ENCODE assay signal across 12 cellular contexts in the genomic region with DNA sequence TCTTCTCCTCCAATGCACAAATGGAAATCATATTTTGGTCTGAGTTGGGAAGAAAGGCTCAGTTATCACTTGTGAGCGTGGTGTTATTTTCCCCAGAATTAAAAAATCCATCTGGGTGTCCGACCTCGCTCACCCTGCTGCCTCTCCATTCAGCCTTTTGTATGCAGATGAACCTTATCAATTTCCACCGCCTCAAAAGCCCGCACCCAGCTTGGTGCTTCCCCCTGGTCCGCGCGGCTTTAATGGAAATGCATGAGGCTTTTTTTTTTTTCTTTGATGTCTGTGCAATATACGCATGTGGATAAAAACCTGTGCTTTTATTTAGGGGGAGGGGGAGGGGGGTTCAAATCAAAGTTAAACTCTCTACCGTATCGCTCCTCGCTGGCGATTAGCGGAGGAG.
DNase-seq lines count a peak whose midpoint lies in the region; ATAC-seq and TF ChIP-seq lines count a peak whose summit lies in the region.
"Had no signal": no experiment of that assay in that cellular context is flagged by ENCODE, and none has a peak within 500 bp of the region (broad histone marks: within the 10 kb centered on the region; RNA-seq: fewer than 3 reads in every experiment).

No MANE protein-coding gene starts in this region.

- H3K4me3 ChIP-seq in iPS-18a (ENCODE audit: low read length), result peak overlapping the region; percentile 41
- peak overlapping the region; percentile 2 for H3K4me3 ChIP-seq in neural progenitor cell
- H3K4me3 ChIP-seq: BLaER1 had no signal

- H3K4me3 Mint-ChIP-seq in WTC11 (peak overlapping the region; percentile 37), neural progenitor cell (no peak overlapping the region)
- no peak overlapping the region for H3K4me3 Mint-ChIP-seq in activated CD4-positive, alpha-beta T cell treated with anti-CD3 and anti-CD28 coated beads, Interleukin-2, amount 10 ng/mL, durations not matched to agents 7 days and 5 days
- H3K4me3 Mint-ChIP-seq: CD8-positive, alpha-beta memory T cell had no signal

- no peak for TF ChIP-seq CTCF in WTC11 (IDR thresholded peaks at IDR 0.05)
- TF ChIP-seq CTCF in neural progenitor cell (IDR thresholded peaks at IDR 0.05), result no peak

- peaks cover 49% of the 10 kb centered on the region for H3K4me1 Mint-ChIP-seq in WTC11
- H3K4me1 Mint-ChIP-seq in neural progenitor cell, result peaks cover 12% of the 10 kb centered on the region
- no peaks in the 10 kb centered on the region for H3K4me1 Mint-ChIP-seq in activated CD4-positive, alpha-beta T cell treated with anti-CD3 and anti-CD28 coated beads, Interleukin-2, amount 10 ng/mL, durations not matched to agents 7 days and 5 days
- H3K4me1 Mint-ChIP-seq: CD8-positive, alpha-beta memory T cell had no signal

- H3K36me3 ChIP-seq in iPS-18a (ENCODE audit: control insufficient read depth, low read depth, low read length) (no peaks in the 10 kb centered on the region), neural progenitor cell (no peaks in the 10 kb centered on the region)
- H3K36me3 ChIP-seq: BLaER1 had no signal

- H3K4me1 ChIP-seq in iPS-18a (ENCODE audit: control insufficient read depth, low read depth, low read length) (peaks cover 28% of the 10 kb centered on the region), neural progenitor cell (peaks cover 38% of the 10 kb centered on the region)
- H3K4me1 ChIP-seq: Caco-2 had no signal

- H2AFZ ChIP-seq in neural progenitor cell (replicated peaks), result peak overlapping the region; percentile 57

- no peak overlapping the region for H3K9ac ChIP-seq in iPS-18a (ENCODE audit: low read length)
- H3K9ac ChIP-seq in neural progenitor cell, result no peak overlapping the region
- H3K9ac ChIP-seq: BLaER1 had no signal

- H3K36me3 Mint-ChIP-seq in WTC11 (no peaks in the 10 kb centered on the region), neural progenitor cell (no peaks in the 10 kb centered on the region)
- H3K36me3 Mint-ChIP-seq in activated CD4-positive, alpha-beta T cell treated with anti-CD3 and anti-CD28 coated beads, Interleukin-2, amount 10 ng/mL, durations not matched to agents 7 days and 5 days (ENCODE audit: low read depth), result no peaks in the 10 kb centered on the region
- H3K36me3 Mint-ChIP-seq: CD8-positive, alpha-beta memory T cell had no signal

- POLR2A ChIA-PET in WTC11 (lab: Charles Lee), result no interaction called here
- POLR2A ChIA-PET in activated CD4-positive, alpha-beta T cell treated with anti-CD3 and anti-CD28 coated beads, Interleukin-2, amount 10 ng/mL, durations not matched to agents 7 days and 5 days (lab: Charles Lee), result no interaction called here

- ATAC-seq in WTC11, result no peak
- ATAC-seq in HG03460 (IDR thresholded peaks at IDR 0.05; ENCODE audit: unreplicated experiment), result no peak
- no peak for ATAC-seq in HG03571 (IDR thresholded peaks at IDR 0.05; ENCODE audit: unreplicated experiment)

- H3K27ac Mint-ChIP-seq in WTC11, result no peak overlapping the region
- no peak overlapping the region for H3K27ac Mint-ChIP-seq in neural progenitor cell
- no peak overlapping the region for H3K27ac Mint-ChIP-seq in activated CD4-positive, alpha-beta T cell treated with anti-CD3 and anti-CD28 coated beads, Interleukin-2, amount 10 ng/mL, durations not matched to agents 7 days and 5 days

- H3K27me3 Mint-ChIP-seq in WTC11 (ENCODE audit: low read depth) (peaks cover 5% of the 10 kb centered on the region), neural progenitor cell (ENCODE audit: insufficient read depth, low read depth) (peaks cover 3% of the 10 kb centered on the region)
- H3K27me3 Mint-ChIP-seq in activated CD4-positive, alpha-beta T cell treated with anti-CD3 and anti-CD28 coated beads, Interleukin-2, amount 10 ng/mL, durations not matched to agents 7 days and 5 days, result peaks cover 13% of the 10 kb centered on the region

- CTCF ChIA-PET in WTC11 (lab: Charles Lee), result interaction anchor here (1.2 to 1.6 kb wide), 2 partner anchors 30 to 51 kb away, joined by 3 to 5 read pairs; no protein-coding TSS in a partner anchor
- CTCF ChIA-PET in activated CD4-positive, alpha-beta T cell treated with anti-CD3 and anti-CD28 coated beads, Interleukin-2, amount 10 ng/mL, durations not matched to agents 7 days and 5 days (lab: Charles Lee), result no interaction called here

- DNase-seq in ELF-1 (ENCODE audit: low read depth, low spot score) (peak; percentile 19), WTC11 (ENCODE audit: low spot score) (no peak), neural progenitor cell (ENCODE audit: low spot score) (no peak), T1000 (lab: John Stamatoyannopoulos, UW) (no peak)
- no peak for DNase-seq in activated CD4-positive, alpha-beta T cell treated with anti-CD3 and anti-CD28 coated beads, Interleukin-2, amount 10 ng/mL, durations not matched to agents 7 days and 5 days
- DNase-seq: Caco-2; CD8-positive, alpha-beta memory T cell had no signal

- H3K4me2 ChIP-seq in neural progenitor cell, result peak overlapping the region; percentile 61
- H3K4me2 ChIP-seq: BLaER1 had no signal

- H3K79me2 ChIP-seq in neural progenitor cell (ENCODE audit: low read depth), result no peaks in the 10 kb centered on the region

- H4K20me1 ChIP-seq in neural progenitor cell (ENCODE audit: low read depth), result no peaks in the 10 kb centered on the region
- H4K20me1 ChIP-seq: BLaER1 had no signal

- peaks cover 31% of the 10 kb centered on the region for H3K27me3 ChIP-seq in iPS-18a (ENCODE audit: control insufficient read depth, insufficient read depth, low read length)
- peaks cover 2% of the 10 kb centered on the region for H3K27me3 ChIP-seq in neural progenitor cell
- H3K27me3 ChIP-seq: BLaER1 had no signal

- H3F3A ChIP-seq in neural progenitor cell (ENCODE audit: low read depth), result peaks cover 25% of the 10 kb centered on the region

- H3K9me3 Mint-ChIP-seq in WTC11 (no peaks in the 10 kb centered on the region), neural progenitor cell (peaks cover 5% of the 10 kb centered on the region)
- peaks cover 2% of the 10 kb centered on the region for H3K9me3 Mint-ChIP-seq in activated CD4-positive, alpha-beta T cell treated with anti-CD3 and anti-CD28 coated beads, Interleukin-2, amount 10 ng/mL, durations not matched to agents 7 days and 5 days

- H3K27ac ChIP-seq in iPS-18a (ENCODE audit: low read length), result no peak overlapping the region
- H3K27ac ChIP-seq in neural progenitor cell, result no peak overlapping the region
- H3K27ac ChIP-seq: 22Rv1, BLaER1 had no signal

- H3K9me3 ChIP-seq in iPS-18a (ENCODE audit: control insufficient read depth, low read depth, low read length), result no peaks in the 10 kb centered on the region
- H3K9me3 ChIP-seq in neural progenitor cell (ENCODE audit: low read depth), result no peaks in the 10 kb centered on the region
- H3K9me3 ChIP-seq: BLaER1, Caco-2 had no signal

TF ChIP-seq in WTC11, 78 proteins besides CTCF, POLR2A, EP300 and RAD21 (continues in another document):
- TF ChIP-seq IRF1 (CRISPR knock-in tag; IDR thresholded peaks at IDR 0.05) (no peak), GABPB1 (CRISPR knock-in tag; IDR thresholded peaks at IDR 0.05) (no peak), ZNF512 (CRISPR knock-in tag; IDR thresholded peaks at IDR 0.05; ENCODE audit: borderline replicate concordance) (no peak), ZNF263 (CRISPR knock-in tag; IDR thresholded peaks at IDR 0.05; ENCODE audit: low read depth) (no peak), ZMAT4 (CRISPR knock-in tag; IDR thresholded peaks at IDR 0.05) (no peak), ATF1 (CRISPR knock-in tag; IDR thresholded peaks at IDR 0.05) (no peak), CDX4 (CRISPR knock-in tag; IDR thresholded peaks at IDR 0.05; ENCODE audit: borderline replicate concordance) (no peak), ATF6 (CRISPR knock-in tag; IDR thresholded peaks at IDR 0.05) (no peak)
